Comparison of ENCODE assay signal across 25 cellular contexts in the genomic region with DNA sequence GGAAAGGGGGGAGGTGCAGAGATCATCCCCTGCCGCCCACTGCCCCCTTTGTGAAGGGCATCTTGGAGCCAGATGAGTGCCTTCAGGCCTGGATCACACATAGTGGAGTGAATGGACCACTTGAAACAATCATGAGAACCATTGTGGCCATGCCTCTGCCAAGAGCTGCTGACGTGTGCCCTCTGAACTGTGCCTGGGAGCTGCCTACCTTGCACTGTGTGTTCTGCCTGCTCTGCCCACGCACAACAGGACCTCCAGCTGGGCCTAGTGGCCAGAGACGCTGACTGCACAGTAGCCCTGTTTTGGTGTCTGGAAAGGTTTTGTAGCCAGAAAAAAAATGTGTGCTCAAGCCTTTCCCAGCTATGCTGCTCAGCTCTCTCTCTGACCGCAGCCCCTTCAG. TPM values are rescaled to one million over a fixed set of nuclear protein-coding genes. Genes with fewer than 3 reads are reported as not detected.
DNase-seq lines count a peak whose midpoint lies in the region; ATAC-seq and TF ChIP-seq lines count a peak whose summit lies in the region.
"Had no signal": no experiment of that assay in that cellular context is flagged by ENCODE, and none has a peak within 500 bp of the region (broad histone marks: within the 10 kb centered on the region; RNA-seq: fewer than 3 reads in every experiment).

No MANE protein-coding gene starts in this region.

- CTCF ChIA-PET in SK-N-SH (lab: Yijun Ruan, JAX), result interaction anchor here (1.1 to 1.4 kb wide), 2 partner anchors 25 to 34 kb away, joined by 3 to 6 read pairs; no protein-coding TSS in a partner anchor

- DNase-seq in SK-N-SH, result no peak
- peak; percentile 53 for DNase-seq in left ventricle myocardium inferior
- DNase-seq in neuronal stem cell (ENCODE audit: low spot score), result no peak
- DNase-seq in mesothelial cell of epicardium (ENCODE audit: low spot score in 2 of 2, unreplicated experiment in 2 of 2), result no peak
- DNase-seq in dermis blood vessel endothelial cell, result no peak
- no peak for DNase-seq in HT-29 (ENCODE audit: low spot score)
- DNase-seq: activated CD4-positive, alpha-beta T cell treated with anti-CD3 and anti-CD28 coated beads for 48 hours; activated CD8-positive, alpha-beta memory T cell treated with anti-CD3 and anti-CD28 coated beads, Interleukin-2, amount 50 U/mL, for 48 hours; BE2C; Caco-2; dorsolateral prefrontal cortex; H7; hypothalamus; MV-4-11; NCI-H1694; NCI-H226; NK-92 treated with Interleukin-12 subunit alpha and Interleukin-12 subunit beta, amount 100 ng/mL, for 24 hours; stimulated activated CD4-positive, alpha-beta T cell treated with anti-CD3 and anti-CD28 coated beads, Interleukin-12 subunit alpha, Interleukin-12 subunit beta, amount 100 ng/mL, for 4 hours had no signal

- H3K4me3 Mint-ChIP-seq in mesothelial cell of epicardium, result no peak overlapping the region

- POLR2A ChIA-PET in SK-N-SH (lab: Yijun Ruan, JAX), result interaction anchor here (0.5 kb wide), 1 partner anchor 59 kb away, joined by 3 read pairs; no protein-coding TSS in a partner anchor

- H2BK15ac ChIP-seq in neuronal stem cell (ENCODE audit: low read length), result no peak overlapping the region

- H3K36me3 ChIP-seq in SK-N-SH (replicated peaks in 1 of 2; ENCODE audit: control insufficient read depth in 1 of 2, insufficient read depth in 2 of 2, low read length in 1 of 2), result peaks cover 23 to 35% of the 10 kb centered on the region in 2 experiments
- peaks cover 28% of the 10 kb centered on the region for H3K36me3 ChIP-seq in left ventricle myocardium inferior
- peaks cover 0 to 38% of the 10 kb centered on the region in 2 donors for H3K36me3 ChIP-seq in neuronal stem cell (replicated peaks in 1 of 2; ENCODE audit: control insufficient read depth in 2 of 2, insufficient read depth in 2 of 2, low read length in 2 of 2)

- no peaks in the 10 kb centered on the region for H3K9me3 Mint-ChIP-seq in mesothelial cell of epicardium

- H3K27me3 Mint-ChIP-seq in mesothelial cell of epicardium (ENCODE audit: low read depth), result no peaks in the 10 kb centered on the region

- TF ChIP-seq CTCF in SK-N-SH (IDR thresholded peaks at IDR 0.05), result no peak
- no peak for TF ChIP-seq CTCF in VCaP (conservative IDR thresholded peaks at IDR 0.05)
- no peak for TF ChIP-seq CTCF in left ventricle myocardium inferior (IDR thresholded peaks at IDR 0.05; ENCODE audit: borderline replicate concordance)
- TF ChIP-seq CTCF in mesothelial cell of epicardium (IDR thresholded peaks at IDR 0.05; ENCODE audit: unreplicated experiment), result no peak

- intact Hi-C loops in left ventricle myocardium inferior (cut with micrococcal nuclease), result no loop called here

- no peak overlapping the region for H3K9ac ChIP-seq in SK-N-SH
- no peak overlapping the region for H3K9ac ChIP-seq in neuronal stem cell (ENCODE audit: low read depth, low read length, poor library complexity)
- H3K9ac ChIP-seq: KMS-11 had no signal

- no peak overlapping the region for H3K4ac ChIP-seq in neuronal stem cell (ENCODE audit: low read length)

- no peaks in the 10 kb centered on the region for H3K79me1 ChIP-seq in neuronal stem cell (ENCODE audit: low read depth, low read length)

- no peak overlapping the region for H3K14ac ChIP-seq in neuronal stem cell (ENCODE audit: low read length)

- no peak overlapping the region for H3K4me2 ChIP-seq in SK-N-SH
- no peak overlapping the region for H3K4me2 ChIP-seq in neuronal stem cell (ENCODE audit: insufficient read depth, low read length, poor library complexity, severe bottlenecking)
- H3K4me2 ChIP-seq: KMS-11 had no signal

- H3K27ac ChIP-seq in SK-N-SH (ENCODE audit: low read depth in 2 of 2, low read length in 1 of 2) (peak overlapping the region in 1 of 2 experiments; percentile 60; a peak in 1 of 4 replicates), VCaP (peak overlapping the region; percentile 50), left ventricle myocardium inferior (replicated peaks) (peak overlapping the region; percentile 59), neuronal stem cell (replicated peaks; ENCODE audit: low read length) (no peak overlapping the region)
- H3K27ac ChIP-seq: dorsolateral prefrontal cortex, KMS-11, RWPE1 had no signal

- TF ChIP-seq EP300 in SK-N-SH (IDR thresholded peaks at IDR 0.05; ENCODE audit: borderline replicate concordance in 1 of 2, low read depth in 1 of 2, low read length in 1 of 2), result no peak

- H4K91ac ChIP-seq in neuronal stem cell (ENCODE audit: low read depth, low read length, poor library complexity), result no peak overlapping the region

- peak; percentile 32 for ATAC-seq in SK-N-SH treated with all-trans-retinoic acid at 6 μM for 48 hours

- peak overlapping the region; percentile 76 for H2BK12ac ChIP-seq in neuronal stem cell (ENCODE audit: low read length)

- H3K4me3 ChIP-seq in SK-N-SH (ENCODE audit: low read depth in 2 of 2, low read length in 1 of 2) (no peak overlapping the region), left ventricle myocardium inferior (no peak overlapping the region), neuronal stem cell (ENCODE audit: low read length in 2 of 2) (no peak overlapping the region)
- H3K4me3 ChIP-seq: dorsolateral prefrontal cortex had no signal

- 72% methylated on average over 5 of the region's 5 CpGs for WGBS in SK-N-SH (ENCODE audit: low lambda C conversion rate)
- WGBS in neuronal stem cell (ENCODE audit: extremely low coverage in 2 of 2, insufficient read length in 2 of 2, insufficient replicate concordance in 1 of 2), 2 donors, result no CpG with 5 or more reads among the region's 5 CpGs

- no peaks in the 10 kb centered on the region for H3K9me2 ChIP-seq in SK-N-SH

- H2AFZ ChIP-seq in SK-N-SH (ENCODE audit: low read depth) (no peak overlapping the region), neuronal stem cell (ENCODE audit: low read length) (no peak overlapping the region)

- no peak overlapping the region for H2BK5ac ChIP-seq in neuronal stem cell (ENCODE audit: low read length)

- H2AK5ac ChIP-seq in neuronal stem cell (ENCODE audit: low read depth, low read length), result peak overlapping the region; percentile 36

- peak overlapping the region; percentile 1 for H3K18ac ChIP-seq in neuronal stem cell (ENCODE audit: low read length)

- no peak overlapping the region for H3K27ac Mint-ChIP-seq in mesothelial cell of epicardium

- no peaks in the 10 kb centered on the region for H3K79me2 ChIP-seq in SK-N-SH (ENCODE audit: insufficient read depth)

- H4K8ac ChIP-seq in neuronal stem cell (ENCODE audit: low read depth, low read length), result no peak overlapping the region

- no peak overlapping the region for H2BK120ac ChIP-seq in neuronal stem cell (ENCODE audit: low read depth, low read length)

- H3K27me3 ChIP-seq in SK-N-SH (ENCODE audit: insufficient read depth) (no peaks in the 10 kb centered on the region), left ventricle myocardium inferior (ENCODE audit: low read depth) (no peaks in the 10 kb centered on the region), neuronal stem cell (ENCODE audit: control insufficient read depth in 3 of 3, insufficient read depth in 3 of 3, low read depth in 1 of 3, low read length in 3 of 3) (peaks cover 0 to 2% (median 0%) of the 10 kb centered on the region in 3 experiments)
- H3K27me3 ChIP-seq: BE2C, dorsolateral prefrontal cortex had no signal

- H3F3A ChIP-seq in SK-N-SH (replicated peaks; ENCODE audit: insufficient read depth), result no peaks in the 10 kb centered on the region

- peak overlapping the region; percentile 46 for H3K23ac ChIP-seq in neuronal stem cell (ENCODE audit: low read depth, low read length, poor library complexity)

- H3K9me3 ChIP-seq in SK-N-SH (no peaks in the 10 kb centered on the region), left ventricle myocardium inferior (replicated peaks) (no peaks in the 10 kb centered on the region), neuronal stem cell (replicated peaks in 1 of 2; ENCODE audit: control insufficient read depth in 2 of 2, insufficient read depth in 1 of 2, low read depth in 1 of 2, low read length in 2 of 2) (no peaks in the 10 kb centered on the region)
- H3K9me3 ChIP-seq: BE2C, Caco-2 had no signal

- H3K36me3 Mint-ChIP-seq in mesothelial cell of epicardium, result peaks cover 18% of the 10 kb centered on the region

- no peak for TF ChIP-seq RAD21 in SK-N-SH (IDR thresholded peaks at IDR 0.05; ENCODE audit: low read length)

- no peaks in the 10 kb centered on the region for H4K20me1 ChIP-seq in SK-N-SH (ENCODE audit: insufficient read depth)

- peaks cover 6% of the 10 kb centered on the region for H3K4me1 Mint-ChIP-seq in mesothelial cell of epicardium

- H3K4me1 ChIP-seq in SK-N-SH (ENCODE audit: control insufficient read depth in 1 of 2, insufficient read depth in 2 of 2, low read depth in 1 of 2, low read length in 1 of 2) (peaks cover 0 to 34% of the 10 kb centered on the region in 2 experiments; a peak in 1 of 4 replicates), left ventricle myocardium inferior (peaks cover 31% of the 10 kb centered on the region), neuronal stem cell (ENCODE audit: control insufficient read depth in 2 of 2, insufficient read depth in 1 of 2, low read depth in 1 of 2, low read length in 2 of 2) (peaks cover 0 to 20% of the 10 kb centered on the region in 2 donors)
- H3K4me1 ChIP-seq: BE2C, Caco-2 had no signal

TF ChIP-seq in SK-N-SH treated with all-trans-retinoic acid at 6 μM for 48 hours, 23 proteins besides CTCF, POLR2A, EP300 and RAD21 (continues in another document):
- no peak for TF ChIP-seq ARNTL (CRISPR knock-in tag; IDR thresholded peaks at IDR 0.05; ENCODE audit: borderline replicate concordance, low read depth)
- no peak for TF ChIP-seq ZNF8 (CRISPR knock-in tag; IDR thresholded peaks at IDR 0.05)

TF ChIP-seq in SK-N-SH, 30 proteins besides CTCF, POLR2A, EP300 and RAD21 (continues in another document):
- TF ChIP-seq JUND (IDR thresholded peaks at IDR 0.05) (no peak), CHD2 (IDR thresholded peaks at IDR 0.05; ENCODE audit: low read length, partially characterized antibody) (no peak)

RNA-seq across cellular contexts. Expression of gene ADIG, which starts 1.8 kb away (rescaled TPM):
- polyA plus RNA-seq in SK-N-SH (2012; rRNA removed), result not detected in 2 replicates
- polyA plus RNA-seq in SK-N-SH (2012; cell fraction: cytosol; rRNA removed), result not detected in 2 replicates
- not detected in 2 replicates for polyA plus RNA-seq in SK-N-SH (2012; cell fraction: nucleus; rRNA removed)
- not detected for total RNA-seq in left ventricle myocardium inferior
- not detected for polyA plus RNA-seq in neuronal stem cell (2013, experiment 1 of 2)
- not detected for polyA plus RNA-seq in neuronal stem cell (2013, experiment 2 of 2)
- total RNA-seq in mesothelial cell of epicardium, result not detected in 3 replicates
- total RNA-seq in dermis blood vessel endothelial cell, result not detected in 2 replicates
- not detected in 2 replicates for total RNA-seq in HT-29 (2014; rRNA removed; shearing (Covaris generic))
- total RNA-seq: Caco-2, fibroblast of villous mesenchyme, H7, pulmonary artery endothelial cell had no signal
- polyA plus RNA-seq: keratinocyte had no signal

RNA-seq across cellular contexts. Expression of gene ARHGAP40, which starts 22.4 kb away (rescaled TPM):
- 0.02 TPM in 1 of 2 replicates, not detected in the other for polyA plus RNA-seq in SK-N-SH (2012; rRNA removed)
- 0.03 TPM in 2 replicates for polyA plus RNA-seq in SK-N-SH (2012; cell fraction: cytosol; rRNA removed)
- 0.19 and 0.33 TPM in 2 replicates for polyA plus RNA-seq in SK-N-SH (2012; cell fraction: nucleus; rRNA removed)
- not detected for total RNA-seq in left ventricle myocardium inferior
- 0.04 TPM for polyA plus RNA-seq in neuronal stem cell (2013, experiment 1 of 2)
- polyA plus RNA-seq in neuronal stem cell (2013, experiment 2 of 2), result not detected
- 0.33 to 0.54 TPM (median 0.45 TPM) in 3 replicates for total RNA-seq in mesothelial cell of epicardium
- 0.09 TPM in 1 of 2 replicates, not detected in the other for total RNA-seq in dermis blood vessel endothelial cell
- 0.05 TPM in 1 of 2 replicates, not detected in the other for total RNA-seq in HT-29 (2014; rRNA removed; shearing (Covaris generic))
- total RNA-seq: fibroblast of villous mesenchyme, pulmonary artery endothelial cell had no signal
